In genomic region chr10:86972613-86973380, GRCh38 we compare ENCODE assay signal across 15 cellular contexts. TPM values are rescaled to one million over a fixed set of nuclear protein-coding genes. Genes with fewer than 3 reads are reported as not detected.
DNase-seq lines count a peak whose midpoint lies in the region; ATAC-seq, FAIRE-seq and TF ChIP-seq lines count a peak whose summit lies in the region.
"Had no signal": no experiment of that assay in that cellular context is flagged by ENCODE, and none has a peak within 500 bp of the region (broad histone marks: within the 10 kb centered on the region; RNA-seq: fewer than 3 reads in every experiment).

No MANE protein-coding gene starts in this region.

- no peak for TF ChIP-seq POLR2A in suprapubic skin (IDR thresholded peaks at IDR 0.05)

- TF ChIP-seq EP300 in suprapubic skin (IDR thresholded peaks at IDR 0.05): no peak

- H3K36me3 Mint-ChIP-seq in T-helper 1 cell treated with Interleukin-12 subunit alpha and Interleukin-12 subunit beta and Interleukin-4 antibody, amounts not matched to agents 30 μg/mL and 1 μg/mL, for 36 hours (ENCODE audit: low read depth): no peaks in the 10 kb centered on the region
- no peaks in the 10 kb centered on the region for H3K36me3 Mint-ChIP-seq in activated naive CD8-positive, alpha-beta T cell
- no peaks in the 10 kb centered on the region for H3K36me3 Mint-ChIP-seq in memory B cell

- DNase-seq in T-helper 1 cell (no peak), memory B cell (ENCODE audit: low spot score in 2 of 2) (no peak), suprapubic skin (ENCODE audit: low spot score in 2 of 2) (peak; percentile 77 to 78), WERI-Rb-1 (no peak), NCI-H187 treated with DMSO at 0.1 percent for 48 hours (lab: John Stamatoyannopoulos, UW) (no peak), RCC 7860 (ENCODE audit: low spot score) (no peak)
- DNase-seq: effector CD4-positive, alpha-beta T cell; hippocampal formation; NCI-H1694 treated with DMSO at 0.1 percent for 48 hours; stimulated activated CD4-positive, alpha-beta T cell treated with anti-CD3 and anti-CD28 coated beads, Interleukin-15, amount 100 ng/mL, for 24 hours; stimulated activated naive CD4-positive, alpha-beta T cell treated with Interleukin-2 at 50 U/mL for 16 hours had no signal

- peak overlapping the region; percentile 99 for H3K27ac ChIP-seq in suprapubic skin
- no peak overlapping the region for H3K27ac ChIP-seq in WERI-Rb-1
- H3K27ac ChIP-seq: 22Rv1 had no signal

- no peak overlapping the region for H3K27ac Mint-ChIP-seq in T-helper 1 cell treated with Interleukin-12 subunit alpha and Interleukin-12 subunit beta and Interleukin-4 antibody, amounts not matched to agents 30 μg/mL and 1 μg/mL, for 36 hours
- H3K27ac Mint-ChIP-seq in activated naive CD8-positive, alpha-beta T cell: peak overlapping the region; percentile 56
- peak overlapping the region; percentile 32 for H3K27ac Mint-ChIP-seq in memory B cell

- TF ChIP-seq CTCF in suprapubic skin (IDR thresholded peaks at IDR 0.05) (no peak), WERI-Rb-1 (IDR thresholded peaks at IDR 0.05; ENCODE audit: low read depth, low read length) (no peak)

- ATAC-seq in memory B cell (ENCODE audit: low read depth): no peak

- no peak for FAIRE-seq in RCC 7860 (lab: Jason Lieb, UNC)

- no peaks in the 10 kb centered on the region for H3K9me3 Mint-ChIP-seq in T-helper 1 cell treated with Interleukin-12 subunit alpha and Interleukin-12 subunit beta and Interleukin-4 antibody, amounts not matched to agents 30 μg/mL and 1 μg/mL, for 36 hours
- no peaks in the 10 kb centered on the region for H3K9me3 Mint-ChIP-seq in activated naive CD8-positive, alpha-beta T cell (ENCODE audit: low read depth)
- H3K9me3 Mint-ChIP-seq in memory B cell: no peaks in the 10 kb centered on the region

- H3K4me3 ChIP-seq in suprapubic skin (no peak overlapping the region), WERI-Rb-1 (ENCODE audit: low read depth, low read length) (no peak overlapping the region)

- H3K27me3 ChIP-seq in suprapubic skin (no peaks in the 10 kb centered on the region), WERI-Rb-1 (ENCODE audit: insufficient read depth, low read depth, severe bottlenecking) (no peaks in the 10 kb centered on the region)

- H3K9me3 ChIP-seq in suprapubic skin (no peaks in the 10 kb centered on the region), WERI-Rb-1 (ENCODE audit: severe bottlenecking) (no peaks in the 10 kb centered on the region)

- H3K4me1 ChIP-seq in suprapubic skin: peaks cover 70% of the 10 kb centered on the region

- H3K4me3 Mint-ChIP-seq in T-helper 1 cell treated with Interleukin-12 subunit alpha and Interleukin-12 subunit beta and Interleukin-4 antibody, amounts not matched to agents 30 μg/mL and 1 μg/mL, for 36 hours: peak overlapping the region; percentile 31
- H3K4me3 Mint-ChIP-seq in activated naive CD8-positive, alpha-beta T cell: peak overlapping the region; percentile 85
- peak overlapping the region; percentile 6 for H3K4me3 Mint-ChIP-seq in memory B cell

- H3K27me3 Mint-ChIP-seq in T-helper 1 cell treated with Interleukin-12 subunit alpha and Interleukin-12 subunit beta and Interleukin-4 antibody, amounts not matched to agents 30 μg/mL and 1 μg/mL, for 36 hours (ENCODE audit: low read depth): peaks cover 50% of the 10 kb centered on the region
- no peaks in the 10 kb centered on the region for H3K27me3 Mint-ChIP-seq in activated naive CD8-positive, alpha-beta T cell
- no peaks in the 10 kb centered on the region for H3K27me3 Mint-ChIP-seq in memory B cell

- H3K36me3 ChIP-seq in suprapubic skin (no peaks in the 10 kb centered on the region), WERI-Rb-1 (no peaks in the 10 kb centered on the region)

- WGBS in suprapubic skin: 68% methylated on average over 10 of the region's 11 CpGs

- H3K4me1 Mint-ChIP-seq in T-helper 1 cell treated with Interleukin-12 subunit alpha and Interleukin-12 subunit beta and Interleukin-4 antibody, amounts not matched to agents 30 μg/mL and 1 μg/mL, for 36 hours (ENCODE audit: low read depth): peaks cover 4% of the 10 kb centered on the region
- peaks cover 29% of the 10 kb centered on the region for H3K4me1 Mint-ChIP-seq in activated naive CD8-positive, alpha-beta T cell (ENCODE audit: low read depth)
- H3K4me1 Mint-ChIP-seq in memory B cell: peaks cover 7% of the 10 kb centered on the region

RNA-seq across cellular contexts. Expression of gene ADIRF, which starts 4.5 kb away (rescaled TPM):
- total RNA-seq in suprapubic skin: 100 to 1,000 TPM in 2 of 4 donors, 10 to 100 TPM in 2; 79.1 to 131 (median 104) TPM

RNA-seq across cellular contexts. Expression of gene SNCG, which starts 14.4 kb away (rescaled TPM):
- total RNA-seq in suprapubic skin: 10 to 100 TPM; 20.7 to 27.1 (median 24.6) TPM

RNA-seq across cellular contexts. Expression of gene MMRN2, which starts 15.4 kb away (rescaled TPM):
- total RNA-seq in suprapubic skin: 10 to 100 TPM; 23.1 to 77.6 (median 40.7) TPM

RNA-seq across cellular contexts. Expression of gene FAM25A, which starts 47.3 kb away (rescaled TPM):
- 100 to 1,000 TPM; 178 to 699 (median 512) TPM for total RNA-seq in suprapubic skin
- total RNA-seq: HT-29 had no signal

Comparison
In these comparisons a context has a peak if more than half of its experiments do, and no peak if none do; other contexts are left out.
1. H3K4me3 Mint-ChIP-seq: peak in every context shown above with its lines; median percentile 85 in activated naive CD8-positive, alpha-beta T cell; 31 in T-helper 1 cell treated with Interleukin-12 subunit alpha and Interleukin-12 subunit beta and Interleukin-4 antibody, amounts not matched to agents 30 μg/mL and 1 μg/mL, for 36 hours; 6 in memory B cell.
2. DNase-seq: peak in suprapubic skin (2 of 2); none in T-helper 1 cell (0 of 5), memory B cell (0 of 2), WERI-Rb-1 (single experiment), NCI-H187 treated with DMSO at 0.1 percent for 48 hours (single experiment) and RCC 7860 (single experiment).